26 cellular contexts compared by ENCODE assay signal in the genomic region with DNA sequence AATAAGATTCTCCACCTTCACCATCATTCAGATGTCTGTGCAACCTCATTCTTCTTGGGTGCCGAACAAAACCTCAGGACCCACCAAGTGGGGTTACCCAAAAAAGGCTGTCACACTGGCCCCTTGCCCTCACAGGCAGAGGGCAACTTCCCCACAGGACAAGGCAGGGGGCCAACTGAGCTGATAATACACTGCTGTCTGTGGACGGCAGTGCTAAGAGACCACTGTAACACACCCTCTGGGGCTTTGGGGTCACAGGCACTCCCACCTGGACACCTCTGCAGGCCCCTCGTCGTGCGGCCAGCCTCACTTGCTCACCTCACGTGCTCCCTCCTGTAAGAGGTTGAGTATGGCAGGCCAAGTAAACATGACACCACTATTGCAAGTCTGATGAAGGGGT.
"Had no signal": no experiment of that assay in that cellular context is flagged by ENCODE, and none has a peak within 500 bp of the region (broad histone marks: within the 10 kb centered on the region; RNA-seq: fewer than 3 reads in every experiment).

No MANE protein-coding gene starts in this region.

- H3K9ac ChIP-seq: neural progenitor cell, parathyroid adenoma had no signal

- H3K4me1 Mint-ChIP-seq: naive thymus-derived CD4-positive, alpha-beta T cell; nephron progenitor cell; neural progenitor cell had no signal

- H3K36me3 Mint-ChIP-seq: naive thymus-derived CD4-positive, alpha-beta T cell; neural progenitor cell had no signal

- DNase-seq: hippocampal formation; left ventricle myocardium inferior; midbrain; naive thymus-derived CD4-positive, alpha-beta T cell; nephron progenitor cell; occipital lobe; stimulated activated CD4-positive, alpha-beta T cell treated with anti-CD3 and anti-CD28 coated beads, Interleukin-12 subunit alpha, Interleukin-12 subunit beta, amount 100 ng/mL, for 4 hours; stimulated activated CD4-positive, alpha-beta T cell treated with anti-CD3 and anti-CD28 coated beads, Interleukin-15, amount 100 ng/mL, for 24 hours; stimulated activated CD4-positive, alpha-beta T cell treated with anti-CD3 and anti-CD28 coated beads, Interleukin-2, amount 100 ng/mL, for 24 hours; stimulated activated CD4-positive, alpha-beta T cell treated with anti-CD3 and anti-CD28 coated beads, Interleukin-4, amount 100 ng/mL, for 1 hour; stimulated activated naive CD4-positive, alpha-beta T cell; tibial artery; trophoblast cell; upper lobe of right lung had no signal

- H3K27ac ChIP-seq: left ventricle myocardium inferior, neural progenitor cell, neutrophil, parathyroid adenoma, right atrium auricular region, right lobe of liver, suprapubic skin, thoracic aorta, tibial artery, upper lobe of right lung had no signal

- H3K27me3 ChIP-seq: neural progenitor cell, neutrophil, right atrium auricular region, right lobe of liver, suprapubic skin, tibial artery, upper lobe of right lung had no signal

- ATAC-seq: mucosa of descending colon; naive thymus-derived CD4-positive, alpha-beta T cell; right lobe of liver; upper lobe of right lung had no signal

- H3K4me2 ChIP-seq: neural progenitor cell, smooth muscle cell had no signal

- H3K4me1 ChIP-seq: left ventricle myocardium inferior, neural progenitor cell, parathyroid adenoma, right atrium auricular region, right lobe of liver, suprapubic skin, tibial artery, upper lobe of right lung had no signal

- H3K79me2 ChIP-seq: parathyroid adenoma had no signal

- H3K9me3 Mint-ChIP-seq: nephron progenitor cell; neural progenitor cell; stimulated activated naive CD8-positive, alpha-beta T cell treated with anti-CD3 and anti-CD28 coated beads, Interleukin-15, Interleukin-2, amounts not matched to agents 100 ng/mL and 50 ng/mL, for 24 hours had no signal

- H3K4me3 Mint-ChIP-seq: naive thymus-derived CD4-positive, alpha-beta T cell; nephron progenitor cell; neural progenitor cell; stimulated activated naive CD8-positive, alpha-beta T cell treated with anti-CD3 and anti-CD28 coated beads, Interleukin-15, Interleukin-2, amounts not matched to agents 100 ng/mL and 50 ng/mL, for 24 hours had no signal

- H3K27me3 Mint-ChIP-seq: naive thymus-derived CD4-positive, alpha-beta T cell; progenitor cell of endocrine pancreas; stimulated activated naive CD8-positive, alpha-beta T cell treated with anti-CD3 and anti-CD28 coated beads, Interleukin-15, Interleukin-2, amounts not matched to agents 100 ng/mL and 50 ng/mL, for 24 hours had no signal

- H3K27ac Mint-ChIP-seq: naive thymus-derived CD4-positive, alpha-beta T cell; nephron progenitor cell; neural progenitor cell; progenitor cell of endocrine pancreas; stimulated activated naive CD8-positive, alpha-beta T cell treated with anti-CD3 and anti-CD28 coated beads, Interleukin-15, Interleukin-2, amounts not matched to agents 100 ng/mL and 50 ng/mL, for 24 hours had no signal

- H3K36me3 ChIP-seq: left ventricle myocardium inferior, neural progenitor cell, neutrophil, right atrium auricular region, right lobe of liver, suprapubic skin, thoracic aorta, tibial artery, upper lobe of right lung had no signal

- H3K4me3 ChIP-seq: left ventricle myocardium inferior, lung, mucosa of descending colon, neural progenitor cell, right atrium auricular region, right lobe of liver, smooth muscle cell, suprapubic skin, thoracic aorta, tibial artery, upper lobe of right lung had no signal
